9 cellular contexts compared by ENCODE assay signal in the genomic region with DNA sequence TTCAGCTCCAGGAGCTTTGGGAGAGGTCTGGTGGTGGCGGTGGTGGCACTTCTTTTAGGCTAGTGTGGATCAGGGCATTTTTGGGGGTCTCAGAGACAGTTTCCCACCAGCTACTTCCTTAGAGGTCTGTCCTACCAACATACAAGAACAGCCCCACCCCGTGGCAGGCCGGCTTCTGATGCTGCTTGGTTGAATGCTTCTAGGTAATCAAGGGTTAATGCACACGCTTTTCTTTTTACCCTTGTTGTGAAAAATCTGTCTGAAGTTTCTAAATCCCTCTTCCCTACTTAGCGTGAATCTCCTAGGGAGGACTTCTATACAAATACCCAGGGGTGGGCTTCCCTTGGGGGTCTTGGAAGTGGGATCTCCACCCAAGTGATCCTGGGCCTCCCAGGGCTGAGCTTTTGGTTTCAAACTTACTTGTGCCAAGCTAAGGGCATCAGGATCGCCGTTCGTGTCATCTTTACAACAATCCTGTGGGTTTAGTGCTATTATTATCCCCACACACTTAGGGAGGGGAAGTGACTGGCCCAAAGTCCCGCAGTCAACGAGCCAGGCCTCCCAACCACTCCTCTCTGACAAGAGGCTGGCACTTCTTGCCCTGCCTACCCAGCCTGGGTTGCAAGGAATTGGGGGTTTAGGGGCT. TPM values are rescaled to one million over a fixed set of nuclear protein-coding genes. Genes with fewer than 3 reads are reported as not detected.
DNase-seq lines count a peak whose midpoint lies in the region; ATAC-seq and TF ChIP-seq lines count a peak whose summit lies in the region.
"Had no signal": no experiment of that assay in that cellular context is flagged by ENCODE, and none has a peak within 500 bp of the region (broad histone marks: within the 10 kb centered on the region; RNA-seq: fewer than 3 reads in every experiment).

No MANE protein-coding gene starts in this region.

- no peak for ATAC-seq in activated naive CD8-positive, alpha-beta T cell treated with anti-CD3 and anti-CD28 coated beads, Interleukin-2, amount 50 U/mL, for 24 hours
- ATAC-seq in natural killer cell (no peak), upper lobe of left lung (ENCODE audit: low FRiP score in 2 of 2) (no peak)

- H3K4me1 ChIP-seq in CD4-positive, alpha-beta memory T cell (ENCODE audit: insufficient read depth, low read length): peaks cover 41% of the 10 kb centered on the region
- peaks cover 30 to 44% (median 33%) of the 10 kb centered on the region in 4 donors for H3K4me1 ChIP-seq in upper lobe of left lung

- TF ChIP-seq POLR2A in upper lobe of left lung (IDR thresholded peaks at IDR 0.05): no peak

- TF ChIP-seq EP300 in upper lobe of left lung (IDR thresholded peaks at IDR 0.05): no peak

- CTCF ChIA-PET in CD4-positive, alpha-beta memory T cell (lab: Charles Lee; ENCODE audit: partially characterized antibody): interaction anchor here (0.5 to 1.5 kb wide), 3 partner anchors 9 to 1704 kb away, joined by 3 to 6 read pairs (median 3); no protein-coding TSS in a partner anchor

- H3K9me3 ChIP-seq in CD4-positive, alpha-beta memory T cell (ENCODE audit: control insufficient read depth in 1 of 2, low read length in 2 of 2): no peaks in the 10 kb centered on the region
- no peaks in the 10 kb centered on the region for H3K9me3 ChIP-seq in upper lobe of left lung

- no peak for DNase-seq in CD4-positive, alpha-beta memory T cell
- DNase-seq in activated naive CD8-positive, alpha-beta T cell treated with anti-CD3 and anti-CD28 coated beads, Interleukin-2, amount 50 U/mL, for 24 hours: no peak
- no peak for DNase-seq in natural killer cell
- no peak for DNase-seq in NCI-H1105 treated with DMSO at 0.1 percent for 48 hours (lab: John Stamatoyannopoulos, UW)
- DNase-seq in HuH-7 (ENCODE audit: low spot score): no peak
- DNase-seq in upper lobe of left lung: no peak
- DNase-seq in glomerular visceral epithelial cell (ENCODE audit: extremely low spot score): no peak
- DNase-seq: HCEC 1CT had no signal

- H3K27ac ChIP-seq in CD4-positive, alpha-beta memory T cell (ENCODE audit: low read depth, low read length): no peak overlapping the region
- no peak overlapping the region for H3K27ac ChIP-seq in upper lobe of left lung

- H3K27me3 ChIP-seq in CD4-positive, alpha-beta memory T cell (ENCODE audit: insufficient read depth, low read length): no peaks in the 10 kb centered on the region
- no peaks in the 10 kb centered on the region for H3K27me3 ChIP-seq in upper lobe of left lung

- intact Hi-C loops in CD4-positive, alpha-beta memory T cell (cut with micrococcal nuclease): loop anchor here (5.0 to 10.0 kb wide), 2 partner anchors 76 to 174 kb away; a partner anchor contains a TSS
- intact Hi-C loops in natural killer cell (cut with micrococcal nuclease): no loop called here

- H3K27me3 Mint-ChIP-seq in CD4-positive, alpha-beta memory T cell: peaks cover 0 to 4% of the 10 kb centered on the region in 2 donors
- H3K27me3 Mint-ChIP-seq in IgD-negative memory B cell (peaks cover 4% of the 10 kb centered on the region), natural killer cell (ENCODE audit: low read depth in 2 of 2) (peaks cover 0 to 14% of the 10 kb centered on the region in 2 donors)
- peaks cover 5% of the 10 kb centered on the region for H3K27me3 Mint-ChIP-seq in activated naive CD8-positive, alpha-beta T cell treated with anti-CD3 and anti-CD28 coated beads, Interleukin-2, amount 50 U/mL, for 24 hours

- peaks cover 19 to 47% (median 34%) of the 10 kb centered on the region in 4 donors for H3K4me1 Mint-ChIP-seq in CD4-positive, alpha-beta memory T cell
- H3K4me1 Mint-ChIP-seq in IgD-negative memory B cell (peaks cover 42 to 57% (median 46%) of the 10 kb centered on the region in 3 donors), natural killer cell (peaks cover 0 to 14% of the 10 kb centered on the region in 2 donors)
- peaks cover 41% of the 10 kb centered on the region for H3K4me1 Mint-ChIP-seq in activated naive CD8-positive, alpha-beta T cell treated with anti-CD3 and anti-CD28 coated beads, Interleukin-2, amount 50 U/mL, for 24 hours

- no peak overlapping the region for H3K4me3 ChIP-seq in CD4-positive, alpha-beta memory T cell (ENCODE audit: low read length in 2 of 2)
- H3K4me3 ChIP-seq in upper lobe of left lung: peak overlapping the region in 2 of 4 donors; percentile 90

- TF ChIP-seq CTCF in natural killer cell (IDR thresholded peaks at IDR 0.05) (no peak), upper lobe of left lung (IDR thresholded peaks at IDR 0.05) (no peak)

- H3K9me3 Mint-ChIP-seq in CD4-positive, alpha-beta memory T cell: no peaks in the 10 kb centered on the region
- H3K9me3 Mint-ChIP-seq in IgD-negative memory B cell: no peaks in the 10 kb centered on the region
- no peaks in the 10 kb centered on the region for H3K9me3 Mint-ChIP-seq in activated naive CD8-positive, alpha-beta T cell treated with anti-CD3 and anti-CD28 coated beads, Interleukin-2, amount 50 U/mL, for 24 hours
- no peaks in the 10 kb centered on the region for H3K9me3 Mint-ChIP-seq in natural killer cell

- H3K36me3 ChIP-seq in CD4-positive, alpha-beta memory T cell (ENCODE audit: insufficient read depth, low read length): no peaks in the 10 kb centered on the region
- no peaks in the 10 kb centered on the region for H3K36me3 ChIP-seq in upper lobe of left lung

- H3K27ac Mint-ChIP-seq in CD4-positive, alpha-beta memory T cell: peak overlapping the region in 3 of 7 donors; percentile 35 to 68 (median 63)
- H3K27ac Mint-ChIP-seq in IgD-negative memory B cell (peak overlapping the region; percentile 87 to 94 (median 93)), natural killer cell (no peak overlapping the region)
- H3K27ac Mint-ChIP-seq in activated naive CD8-positive, alpha-beta T cell treated with anti-CD3 and anti-CD28 coated beads, Interleukin-2, amount 50 U/mL, for 24 hours: no peak overlapping the region

- WGBS in upper lobe of left lung, 2 donors: 34 to 42% methylated on average over 8 to 10 of the region's 10 CpGs

- H3K36me3 Mint-ChIP-seq in CD4-positive, alpha-beta memory T cell: no peaks in the 10 kb centered on the region
- H3K36me3 Mint-ChIP-seq in IgD-negative memory B cell (no peaks in the 10 kb centered on the region), natural killer cell (no peaks in the 10 kb centered on the region)
- no peaks in the 10 kb centered on the region for H3K36me3 Mint-ChIP-seq in activated naive CD8-positive, alpha-beta T cell treated with anti-CD3 and anti-CD28 coated beads, Interleukin-2, amount 50 U/mL, for 24 hours (ENCODE audit: low read depth)

- peak overlapping the region; percentile 44 to 70 (median 62) for H3K4me3 Mint-ChIP-seq in CD4-positive, alpha-beta memory T cell
- H3K4me3 Mint-ChIP-seq in IgD-negative memory B cell (peak overlapping the region; percentile 86 to 96 (median 94)), natural killer cell (peak overlapping the region; percentile 69)
- peak overlapping the region; percentile 52 for H3K4me3 Mint-ChIP-seq in activated naive CD8-positive, alpha-beta T cell treated with anti-CD3 and anti-CD28 coated beads, Interleukin-2, amount 50 U/mL, for 24 hours

- POLR2A ChIA-PET in CD4-positive, alpha-beta memory T cell (lab: Charles Lee; ENCODE audit: partially characterized antibody): interaction anchor here (1.0 kb wide), 1 partner anchor 18 kb away, joined by 4 read pairs; no protein-coding TSS in a partner anchor

RNA-seq across cellular contexts. Expression of a gene that starts 1.7 kb away (rescaled TPM):
- 1 to 10 TPM in 1 of 2 experiments, under 1 TPM in 1; 0.79 to 1.2 TPM for total RNA-seq in CD4-positive, alpha-beta memory T cell
- under 1 TPM in 1 of 2 donors, not detected in 1; 0.69 TPM for polyA plus RNA-seq in CD4-positive, alpha-beta memory T cell
- polyA plus RNA-seq in IgD-negative memory B cell: 64.5 TPM
- 1 to 10 TPM; 1.6 to 2.9 (median 2.0) TPM for total RNA-seq in natural killer cell
- total RNA-seq in upper lobe of left lung: 10 to 100 TPM in 2 of 6 donors, 1 to 10 TPM in 4; 6.3 to 16.4 (median 9.0) TPM

Comparison
In these comparisons a context has a peak if more than half of its experiments do, and no peak if none do; other contexts are left out.
1. H3K27ac Mint-ChIP-seq: peak in IgD-negative memory B cell (3 of 3); none in activated naive CD8-positive, alpha-beta T cell treated with anti-CD3 and anti-CD28 coated beads, Interleukin-2, amount 50 U/mL, for 24 hours (single experiment) and natural killer cell (0 of 2).
2. Peak in every context shown above with its lines, with median percentiles within 50 percentile points of each other: H3K4me3 Mint-ChIP-seq.